8 cellular contexts compared by ENCODE assay signal in genomic region chr19:1438933-1439358, GRCh38. TPM values are rescaled to one million over a fixed set of nuclear protein-coding genes. Genes with fewer than 3 reads are reported as not detected.
DNase-seq lines count a peak whose midpoint lies in the region; ATAC-seq, FAIRE-seq and TF ChIP-seq lines count a peak whose summit lies in the region.

No MANE protein-coding gene starts in this region.

- H3K36me3 Mint-ChIP-seq in osteocyte (ENCODE audit: unreplicated experiment): peaks cover 24% of the 10 kb centered on the region

- H3K9ac ChIP-seq in DND-41 (ENCODE audit: low read depth, low read length) (peak overlapping the region; percentile 90), endocrine pancreas (ENCODE audit: control insufficient read depth, insufficient read depth, low read length) (peak overlapping the region; percentile 83)

- FAIRE-seq in frontal cortex (lab: Jason Lieb, UNC): no peak

- no peaks in the 10 kb centered on the region for H3K27me3 ChIP-seq in DND-41 (ENCODE audit: insufficient read depth, low read length, poor library complexity)
- no peaks in the 10 kb centered on the region for H3K27me3 ChIP-seq in endocrine pancreas (ENCODE audit: control insufficient read depth, insufficient read depth, low read length)

- peak overlapping the region; percentile 99 for H3K4me2 ChIP-seq in DND-41 (ENCODE audit: insufficient read depth, low read length)

- no peaks in the 10 kb centered on the region for H3K9me3 Mint-ChIP-seq in osteocyte (ENCODE audit: unreplicated experiment)

- no peaks in the 10 kb centered on the region for H3K27me3 Mint-ChIP-seq in osteocyte (ENCODE audit: unreplicated experiment)

- TF ChIP-seq CTCF in DND-41 (IDR thresholded peaks at IDR 0.05; ENCODE audit: borderline replicate concordance, extremely low read depth, low read length, poor library complexity, severe bottlenecking): no peak
- TF ChIP-seq CTCF in NB4 (IDR thresholded peaks at IDR 0.05; ENCODE audit: low read depth, low read length): no peak
- no peak for TF ChIP-seq CTCF in osteocyte (IDR thresholded peaks at IDR 0.05)

- H3K36me3 ChIP-seq in DND-41 (ENCODE audit: insufficient read depth, low read length) (peaks cover 54% of the 10 kb centered on the region), endocrine pancreas (ENCODE audit: control insufficient read depth, insufficient read depth, low read length) (peaks cover 4% of the 10 kb centered on the region)

- peak overlapping the region; percentile 82 for H3K27ac ChIP-seq in DND-41 (ENCODE audit: low read length)

- TF ChIP-seq POLR2A in NB4 (IDR thresholded peaks at IDR 0.05; ENCODE audit: extremely low read depth, insufficient read length): no peak

- H3K79me2 ChIP-seq in DND-41 (ENCODE audit: insufficient read depth, low read length): peaks cover 37% of the 10 kb centered on the region

- H3K4me1 ChIP-seq in DND-41 (ENCODE audit: insufficient read depth, low read length) (peaks cover 26% of the 10 kb centered on the region), endocrine pancreas (ENCODE audit: control insufficient read depth, insufficient read depth, low read length) (no peaks in the 10 kb centered on the region)

- peak overlapping the region; percentile 99 for H3K4me3 Mint-ChIP-seq in osteocyte (ENCODE audit: unreplicated experiment)

- H4K20me1 ChIP-seq in DND-41 (ENCODE audit: insufficient read depth, low read length): peaks cover 60% of the 10 kb centered on the region

- peaks cover 29% of the 10 kb centered on the region for H3K4me1 Mint-ChIP-seq in osteocyte (ENCODE audit: unreplicated experiment)

- no peak overlapping the region for H2AFZ ChIP-seq in DND-41 (ENCODE audit: low read depth, low read length)

- DNase-seq in DND-41 (no peak), NB4 (ENCODE audit: low read depth) (no peak), osteocyte (ENCODE audit: extremely low spot score, unreplicated experiment) (no peak), NCI-H446 (lab: John Stamatoyannopoulos, UW) (no peak), AML-193 (lab: John Stamatoyannopoulos, UW) (no peak), frontal cortex (ENCODE audit: low spot score in 2 of 2) (no peak)

- peak; percentile 8 for ATAC-seq in DND-41 (ENCODE audit: insufficient read depth, low read depth)
- ATAC-seq in GM18868 (IDR thresholded peaks at IDR 0.05; ENCODE audit: unreplicated experiment): no peak

- H3K9me3 ChIP-seq in DND-41 (ENCODE audit: insufficient read depth, low read length, severe bottlenecking) (no peaks in the 10 kb centered on the region), endocrine pancreas (ENCODE audit: control insufficient read depth, low read length) (no peaks in the 10 kb centered on the region)

- H3K27ac Mint-ChIP-seq in osteocyte (ENCODE audit: unreplicated experiment): peak overlapping the region; percentile 99

- H3K4me3 ChIP-seq in DND-41 (ENCODE audit: low read depth in 1 of 2, low read length in 2 of 2) (peak overlapping the region; percentile 61 to 66; a peak in 3 of 4 replicates), NB4 (ENCODE audit: low read depth, low read length) (peak overlapping the region; percentile 83), endocrine pancreas (ENCODE audit: control insufficient read depth, insufficient read depth, low read length) (peak overlapping the region; percentile 50)

RNA-seq across cellular contexts. Expression of gene RPS15, which starts 0.8 kb away (rescaled TPM):
- total RNA-seq in osteocyte: 932 and 969 TPM in 2 replicates
- 276 TPM for total RNA-seq in frontal cortex

RNA-seq across cellular contexts. Expression of gene APC2, which starts 11.0 kb away (rescaled TPM):
- total RNA-seq in osteocyte: 1.2 and 1.5 TPM in 2 replicates
- 116 TPM for total RNA-seq in frontal cortex

RNA-seq across cellular contexts. Expression of gene DAZAP1, which starts 31.6 kb away (rescaled TPM):
- total RNA-seq in osteocyte (91.0 and 101 TPM in 2 replicates), frontal cortex (43.6 TPM)

RNA-seq across cellular contexts. Expression of gene GAMT, which starts 37.6 kb away (rescaled TPM):
- total RNA-seq in osteocyte: 31.2 and 35.3 TPM in 2 replicates
- 15.5 TPM for total RNA-seq in frontal cortex

RNA-seq across cellular contexts. Expression of gene C19orf25, which starts 40.1 kb away (rescaled TPM):
- total RNA-seq in osteocyte: 38.0 and 38.9 TPM in 2 replicates
- 17.9 TPM for total RNA-seq in frontal cortex

Comparison
In these comparisons a context has a peak if more than half of its experiments do, and no peak if none do; other contexts are left out.
1. RNA of gene APC2, which starts 11.0 kb away (total RNA-seq): 116 TPM in frontal cortex (single experiment); 1.2 to 1.5 TPM in osteocyte; every median in the first group is over 10 times any median in the second.
2. Peak in every context shown above with its lines, with median percentiles within 50 percentile points of each other: H3K4me3 ChIP-seq.